In genomic region chr1:43121251-43121650, GRCh38 we compare ENCODE assay signal across 13 cellular contexts. TPM values are rescaled to one million over a fixed set of nuclear protein-coding genes. Genes with fewer than 3 reads are reported as not detected.
A peak's percentile ranks its signal among the peaks of the same experiment; 100 is the strongest.
DNase-seq lines count a peak whose midpoint lies in the region; ATAC-seq and TF ChIP-seq lines count a peak whose summit lies in the region.
"Had no signal": no experiment of that assay in that cellular context is flagged by ENCODE, and none has a peak within 500 bp of the region (broad histone marks: within the 10 kb centered on the region; RNA-seq: fewer than 3 reads in every experiment).

No MANE protein-coding gene starts in this region.

- H3K9me2 ChIP-seq in PC-3 (replicated peaks; ENCODE audit: low read length) = no peaks in the 10 kb centered on the region

- 78% methylated on average over 3 of the region's 3 CpGs for WGBS in HUES64

- H4K20me1 ChIP-seq in PC-3 (ENCODE audit: low read length) = no peaks in the 10 kb centered on the region

- H3K36me3 Mint-ChIP-seq in activated T-helper 17 cell treated with anti-CD3 and anti-CD28 coated beads, Interleukin-2, amount 50 U/mL, for 72 hours (ENCODE audit: low read depth) = no peaks in the 10 kb centered on the region

- TF ChIP-seq CTCF in 22Rv1 (IDR thresholded peaks at IDR 0.05) (no peak), PC-3 (conservative IDR thresholded peaks at IDR 0.05; ENCODE audit: low read depth, low read length) (no peak)

- POLR2A ChIA-PET in PC-3 (lab: Charles Lee; ENCODE audit: unreplicated experiment) = no interaction called here

- peaks cover 46% of the 10 kb centered on the region for H3K79me2 ChIP-seq in PC-3 (ENCODE audit: low read length)

- H3K9ac ChIP-seq in HUES64 (ENCODE audit: low read depth, low read length) (peak overlapping the region; percentile 89), PC-3 (ENCODE audit: low read length) (peak overlapping the region; percentile 77), iPS-18a (ENCODE audit: low read length) (no peak overlapping the region)

- H3K4me2 ChIP-seq in PC-3 (ENCODE audit: low read length) = peak overlapping the region; percentile 83

- peak; percentile 73 for ATAC-seq in PC-3
- ATAC-seq in activated T-helper 17 cell treated with anti-CD3 and anti-CD28 coated beads, Interleukin-2, amount 50 U/mL, for 72 hours (replicated peaks) = no peak
- ATAC-seq in HG03045 (IDR thresholded peaks at IDR 0.05; ENCODE audit: unreplicated experiment) = no peak
- ATAC-seq: HCT116 had no signal

- peak overlapping the region; percentile 78 for H2AFZ ChIP-seq in PC-3 (ENCODE audit: low read length)

- no peak overlapping the region for H3K27ac Mint-ChIP-seq in activated T-helper 17 cell treated with anti-CD3 and anti-CD28 coated beads, Interleukin-2, amount 50 U/mL, for 72 hours

- no peaks in the 10 kb centered on the region for H3K4me1 Mint-ChIP-seq in activated T-helper 17 cell treated with anti-CD3 and anti-CD28 coated beads, Interleukin-2, amount 50 U/mL, for 72 hours

- no peak overlapping the region for H3K4me3 Mint-ChIP-seq in activated T-helper 17 cell treated with anti-CD3 and anti-CD28 coated beads, Interleukin-2, amount 50 U/mL, for 72 hours

- no peaks in the 10 kb centered on the region for H3F3A ChIP-seq in PC-3 (ENCODE audit: low read length, unreplicated experiment)

- intact Hi-C loops in PC-3 (cut with micrococcal nuclease) = no loop called here

- H3K9me3 Mint-ChIP-seq in activated T-helper 17 cell treated with anti-CD3 and anti-CD28 coated beads, Interleukin-2, amount 50 U/mL, for 72 hours = no peaks in the 10 kb centered on the region

- H3K27me3 Mint-ChIP-seq in activated T-helper 17 cell treated with anti-CD3 and anti-CD28 coated beads, Interleukin-2, amount 50 U/mL, for 72 hours = peaks cover 12% of the 10 kb centered on the region

- no peaks in the 10 kb centered on the region for H3K27me3 ChIP-seq in HUES64 (ENCODE audit: insufficient read depth, low read length)
- H3K27me3 ChIP-seq in PC-3 (ENCODE audit: low read length) = no peaks in the 10 kb centered on the region
- no peaks in the 10 kb centered on the region for H3K27me3 ChIP-seq in iPS-18a (ENCODE audit: control insufficient read depth, insufficient read depth, low read length)
- H3K27me3 ChIP-seq in SJCRH30 = no peaks in the 10 kb centered on the region

- BruUV-seq in PC-3 (replicated peaks; lab: Mats Ljungman, UMichigan) = no TSS peak

- CTCF ChIA-PET in PC-3 (lab: Charles Lee) = no interaction called here

- H3K4me3 ChIP-seq in HUES64 (ENCODE audit: low read length) (peak overlapping the region; percentile 78), PC-3 (ENCODE audit: low read length) (peak overlapping the region; percentile 82), iPS-18a (ENCODE audit: low read length) (peak overlapping the region; percentile 74), SJCRH30 (no peak overlapping the region)

- H3K36me3 ChIP-seq in HUES64 (ENCODE audit: insufficient read depth, low read length) (no peaks in the 10 kb centered on the region), PC-3 (ENCODE audit: low read depth, low read length) (no peaks in the 10 kb centered on the region), iPS-18a (ENCODE audit: control insufficient read depth, low read depth, low read length) (no peaks in the 10 kb centered on the region), SJCRH30 (no peaks in the 10 kb centered on the region)

- H3K9me3 ChIP-seq in HUES64 (ENCODE audit: insufficient read depth, low read depth, low read length) (peaks cover 3% of the 10 kb centered on the region; the same call in 1 of the 2 replicates), PC-3 (ENCODE audit: low read length) (no peaks in the 10 kb centered on the region), iPS-18a (ENCODE audit: control insufficient read depth, low read depth, low read length) (no peaks in the 10 kb centered on the region), SJCRH30 (replicated peaks) (no peaks in the 10 kb centered on the region)

- DNase-seq in PC-3 = peak; percentile 69
- no peak for DNase-seq in SJCRH30
- no peak for DNase-seq in activated CD4-positive, alpha-beta T cell treated with anti-CD3 and anti-CD28 coated beads for 1 hour
- DNase-seq: DND-41, IMR-90, occipital lobe, RPMI8226 had no signal

- peaks cover 4% of the 10 kb centered on the region for H3K4me1 ChIP-seq in HUES64 (ENCODE audit: insufficient read depth, low read length)
- peaks cover 15% of the 10 kb centered on the region for H3K4me1 ChIP-seq in PC-3 (ENCODE audit: insufficient read depth, low read length)
- H3K4me1 ChIP-seq in iPS-18a (ENCODE audit: control insufficient read depth, low read depth, low read length) = peaks cover 5% of the 10 kb centered on the region
- H3K4me1 ChIP-seq in SJCRH30 = no peaks in the 10 kb centered on the region

- H3K27ac ChIP-seq in 22Rv1 (peak overlapping the region; percentile 74), HUES64 (ENCODE audit: low read depth, low read length) (0 out of 2 replicates have a peak overlapping the region, but pooled peaks have one; percentile 20), PC-3 (ENCODE audit: low read length) (0 out of 2 replicates have a peak overlapping the region, but pooled peaks have one; percentile 49), iPS-18a (ENCODE audit: low read length) (no peak overlapping the region), SJCRH30 (no peak overlapping the region)

RNA-seq across cellular contexts. Expression of gene EBNA1BP2, which starts 50.8 kb away (rescaled TPM):
- polyA plus RNA-seq in HUES64 (2013, experiment 1 of 2) = 114 TPM
- 98.3 TPM for polyA plus RNA-seq in HUES64 (2013, experiment 2 of 2)
- 274 and 338 TPM in 2 replicates for total RNA-seq in PC-3 (2014; rRNA removed)
- 95.8 and 97.2 TPM in 2 replicates for total RNA-seq in SJCRH30 (2014; rRNA removed; shearing (Covaris generic))
- 100 to 1,000 TPM in 1 of 2 donors, 10 to 100 TPM in 1; 52.0 to 121 TPM for total RNA-seq in activated T-helper 17 cell treated with anti-CD3 and anti-CD28 coated beads, Interleukin-2, amount 50 U/mL, for 72 hours

RNA-seq across cellular contexts. Expression of gene CFAP57, which starts 50.9 kb away (rescaled TPM):
- polyA plus RNA-seq in HUES64 (2013, experiment 1 of 2) = 0.35 TPM
- 0.38 TPM for polyA plus RNA-seq in HUES64 (2013, experiment 2 of 2)
- 1.2 and 2.6 TPM in 2 replicates for total RNA-seq in PC-3 (2014; rRNA removed)
- total RNA-seq in SJCRH30 (2014; rRNA removed; shearing (Covaris generic)) = 0.04 TPM in 1 of 2 replicates, not detected in the other
- under 1 TPM; 0.06 to 0.74 TPM for total RNA-seq in activated T-helper 17 cell treated with anti-CD3 and anti-CD28 coated beads, Interleukin-2, amount 50 U/mL, for 72 hours

Comparison
In these comparisons a context has a peak if more than half of its experiments do, and no peak if none do; other contexts are left out.
1. H3K27ac ChIP-seq: peak in 22Rv1 (single experiment), HUES64 (single experiment) and PC-3 (single experiment); none in iPS-18a (single experiment) and SJCRH30 (single experiment).